In genomic region chr5:60586307-60586901, GRCh38 we compare ENCODE assay signal across 10 cellular contexts.
DNase-seq lines count a peak whose midpoint lies in the region; ATAC-seq, FAIRE-seq and TF ChIP-seq lines count a peak whose summit lies in the region.
"Had no signal": no experiment of that assay in that cellular context is flagged by ENCODE, and none has a peak within 500 bp of the region (broad histone marks: within the 10 kb centered on the region; RNA-seq: fewer than 3 reads in every experiment).

No MANE protein-coding gene starts in this region.

- ATAC-seq in A549, result peak in 1 of 2 experiments; percentile 45; a peak in 1 of 6 replicates
- ATAC-seq in GM18861 (IDR thresholded peaks at IDR 0.05; ENCODE audit: unreplicated experiment), result peak; percentile 41
- no peak for ATAC-seq in gastroesophageal sphincter
- no peak for ATAC-seq in activated CD8-positive, alpha-beta memory T cell treated with anti-CD3 and anti-CD28 coated beads, Interleukin-2, amount 10 ng/mL, durations not matched to agents 7 days and 5 days

- no peak overlapping the region for H3K27ac ChIP-seq in A549
- H3K27ac ChIP-seq in gastroesophageal sphincter, result no peak overlapping the region

- H3K4me1 ChIP-seq in A549 (no peaks in the 10 kb centered on the region), gastroesophageal sphincter (peaks cover 0 to 10% (median 0%) of the 10 kb centered on the region in 3 donors)

- H3K36me3 ChIP-seq in gastroesophageal sphincter, result no peaks in the 10 kb centered on the region

- H3K4me2 ChIP-seq in A549, result no peak overlapping the region

- H3K9me3 ChIP-seq in A549 (no peaks in the 10 kb centered on the region), gastroesophageal sphincter (no peaks in the 10 kb centered on the region)

- CTCF ChIA-PET in A549 (lab: Yijun Ruan, JAX), result interaction anchor here (1.2 to 1.7 kb wide), 2 partner anchors 11 to 773 kb away, joined by 4 to 5 read pairs; no protein-coding TSS in a partner anchor
- CTCF ChIA-PET in activated CD8-positive, alpha-beta memory T cell treated with anti-CD3 and anti-CD28 coated beads, Interleukin-2, amount 10 ng/mL, durations not matched to agents 7 days and 5 days (lab: Charles Lee), result no interaction called here

- no peak for TF ChIP-seq EP300 in A549 (IDR thresholded peaks at IDR 0.05)
- TF ChIP-seq EP300 in gastroesophageal sphincter (IDR thresholded peaks at IDR 0.05), result no peak

- H3K4me1 Mint-ChIP-seq in activated CD8-positive, alpha-beta memory T cell treated with anti-CD3 and anti-CD28 coated beads, Interleukin-2, amount 10 ng/mL, durations not matched to agents 7 days and 5 days, result peaks cover 2% of the 10 kb centered on the region

- H3K27ac Mint-ChIP-seq in activated CD8-positive, alpha-beta memory T cell treated with anti-CD3 and anti-CD28 coated beads, Interleukin-2, amount 10 ng/mL, durations not matched to agents 7 days and 5 days, result no peak overlapping the region

- no peak for TF ChIP-seq POLR2A in A549 (IDR thresholded peaks at IDR 0.05; ENCODE audit: low read length)
- no peak for TF ChIP-seq POLR2A in gastroesophageal sphincter (IDR thresholded peaks at IDR 0.05)

- 56% methylated on average over 1 of the region's 1 CpG for WGBS in A549 (ENCODE audit: missing lambda C conversion rate)
- 91 to 100% methylated on average over 1 of the region's 1 CpG for WGBS in gastroesophageal sphincter (ENCODE audit: low coverage in 1 of 2), 2 donors

- POLR2A ChIA-PET in A549 (lab: Yijun Ruan, JAX), result no interaction called here

- TF ChIP-seq RAD21 in A549 (conservative IDR thresholded peaks at IDR 0.05 in 1 of 2, IDR thresholded peaks at IDR 0.05 in 1 of 2), result peak; percentile 68 to 75

- H3K36me3 Mint-ChIP-seq in activated CD8-positive, alpha-beta memory T cell treated with anti-CD3 and anti-CD28 coated beads, Interleukin-2, amount 10 ng/mL, durations not matched to agents 7 days and 5 days, result no peaks in the 10 kb centered on the region
- H3K36me3 Mint-ChIP-seq: memory B cell had no signal

- no peaks in the 10 kb centered on the region for H3K27me3 Mint-ChIP-seq in activated CD8-positive, alpha-beta memory T cell treated with anti-CD3 and anti-CD28 coated beads, Interleukin-2, amount 10 ng/mL, durations not matched to agents 7 days and 5 days
- H3K27me3 Mint-ChIP-seq: memory B cell had no signal

- no peaks in the 10 kb centered on the region for H3K27me3 ChIP-seq in gastroesophageal sphincter

- DNase-seq in A549 (ENCODE audit: low read depth in 1 of 2, low spot score in 1 of 2) (peak in 1 of 2 experiments; percentile 53), RPMI8226 (peak; percentile 8), NCI-H1048 (lab: John Stamatoyannopoulos, UW) (no peak), NCI-H226 (no peak)
- no peak for DNase-seq in stimulated activated CD4-positive, alpha-beta T cell treated with anti-CD3 and anti-CD28 coated beads, Interleukin-12 subunit alpha, Interleukin-12 subunit beta, amount 100 ng/mL, for 4 hours
- no peak for DNase-seq in activated CD8-positive, alpha-beta memory T cell treated with anti-CD3 and anti-CD28 coated beads, Interleukin-2, amount 10 ng/mL, durations not matched to agents 7 days and 5 days
- DNase-seq: activated T-cell treated with anti-CD3 and anti-CD28 coated beads for 4 hours had no signal

- no peak for FAIRE-seq in A549 (lab: Jason Lieb, UNC)

- peak; percentile 75 for TF ChIP-seq CTCF in A549 (IDR thresholded peaks at IDR 0.05)
- peak; percentile 24 to 59 (median 48) for TF ChIP-seq CTCF in gastroesophageal sphincter (IDR thresholded peaks at IDR 0.05)

- no peaks in the 10 kb centered on the region for H3K9me3 Mint-ChIP-seq in activated CD8-positive, alpha-beta memory T cell treated with anti-CD3 and anti-CD28 coated beads, Interleukin-2, amount 10 ng/mL, durations not matched to agents 7 days and 5 days (ENCODE audit: low read depth)
- H3K9me3 Mint-ChIP-seq: memory B cell had no signal

- H3K4me3 Mint-ChIP-seq in activated CD8-positive, alpha-beta memory T cell treated with anti-CD3 and anti-CD28 coated beads, Interleukin-2, amount 10 ng/mL, durations not matched to agents 7 days and 5 days, result no peak overlapping the region
- H3K4me3 Mint-ChIP-seq: memory B cell had no signal

- H3K4me3 ChIP-seq in A549, result no peak overlapping the region
- H3K4me3 ChIP-seq in gastroesophageal sphincter, result no peak overlapping the region

TF ChIP-seq in A549, 52 proteins besides CTCF, POLR2A, EP300 and RAD21:
- TF ChIP-seq ZSCAN20 (CRISPR knock-in tag; IDR thresholded peaks at IDR 0.05) (no peak), PHF8 (IDR thresholded peaks at IDR 0.05; ENCODE audit: borderline replicate concordance, low read depth) (no peak), SMC3 (IDR thresholded peaks at IDR 0.05) (peak; percentile 80)
